In the genomic region with DNA sequence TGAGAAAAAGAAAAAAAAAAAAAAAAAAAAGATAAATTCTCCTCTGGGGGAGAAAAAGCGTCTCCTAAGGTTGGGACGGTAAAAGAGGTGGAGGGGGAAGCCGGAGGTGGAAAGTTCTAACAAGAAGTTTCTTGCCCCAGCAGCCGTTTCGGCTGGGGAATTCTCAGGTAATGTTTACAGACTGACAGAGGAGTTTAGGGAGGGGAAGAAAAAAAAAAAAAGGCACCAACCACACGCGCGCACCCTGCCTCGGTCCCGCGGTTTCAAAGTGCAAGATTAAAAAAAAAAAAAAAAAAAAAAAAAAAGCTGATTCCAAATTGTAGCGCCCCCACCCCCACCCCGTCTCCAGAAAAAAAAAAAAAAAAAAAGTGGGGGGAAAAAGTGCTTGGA, we compare ENCODE assay signal across 8 cellular contexts.
DNase-seq lines count a peak whose midpoint lies in the region; ATAC-seq and TF ChIP-seq lines count a peak whose summit lies in the region.

No MANE protein-coding gene starts in this region.

- H3K4me3 ChIP-seq in muscle layer of colon (ENCODE audit: low read depth in 1 of 2, low read length in 2 of 2): peak overlapping the region; percentile 59 to 82

- peak overlapping the region; percentile 99 for H3K27ac ChIP-seq in RWPE1
- H3K27ac ChIP-seq in caudate nucleus (ENCODE audit: low read depth, low read length): peak overlapping the region; percentile 93
- peak overlapping the region; percentile 97 for H3K27ac ChIP-seq in muscle layer of colon (ENCODE audit: low read depth, low read length)

- H3K9ac ChIP-seq in muscle layer of colon (ENCODE audit: low read length): peak overlapping the region; percentile 88

- no peak for TF ChIP-seq CTCF in RWPE1 (conservative IDR thresholded peaks at IDR 0.05; ENCODE audit: low read depth)

- POLR2A ChIA-PET in RWPE1 (lab: Yijun Ruan, JAX; ENCODE audit: low non-redundant PET): interaction anchor here (0.6 kb wide), 2 partner anchors 131 to 143 kb away, joined by 6 to 9 read pairs; no protein-coding TSS in a partner anchor

- ATAC-seq in GM19351 (IDR thresholded peaks at IDR 0.05; ENCODE audit: unreplicated experiment): no peak
- ATAC-seq in HG02885 (IDR thresholded peaks at IDR 0.05; ENCODE audit: poor library complexity, unreplicated experiment): no peak
- ATAC-seq in GM18520 (IDR thresholded peaks at IDR 0.05; ENCODE audit: unreplicated experiment): no peak
- ATAC-seq in GM21515 (IDR thresholded peaks at IDR 0.05; ENCODE audit: unreplicated experiment): no peak

- DNase-seq in COLO668 (lab: John Stamatoyannopoulos, UW; ENCODE audit: unreplicated experiment): peak; percentile 40
- peak; percentile 54 for DNase-seq in RWPE1 (ENCODE audit: low spot score)
- no peak for DNase-seq in caudate nucleus (lab: John Stamatoyannopoulos, UW)

- peaks cover 60% of the 10 kb centered on the region for H3K4me1 ChIP-seq in muscle layer of colon (ENCODE audit: insufficient read depth, low read length)

- no peaks in the 10 kb centered on the region for H3K27me3 ChIP-seq in muscle layer of colon (ENCODE audit: control insufficient read depth in 1 of 2, insufficient read depth in 2 of 2, low read length in 2 of 2)

- no peaks in the 10 kb centered on the region for H3K9me3 ChIP-seq in muscle layer of colon (ENCODE audit: low read length)

- peaks cover 12% of the 10 kb centered on the region for H3K36me3 ChIP-seq in muscle layer of colon (ENCODE audit: insufficient read depth, low read length)

- CTCF ChIA-PET in RWPE1 (lab: Yijun Ruan, JAX): interaction anchor here (0.6 to 1.0 kb wide), 2 partner anchors 140 to 179 kb away, joined by 3 read pairs; no protein-coding TSS in a partner anchor

Comparison
In these comparisons a context has a peak if more than half of its experiments do, and no peak if none do; other contexts are left out.
1. DNase-seq: peak in COLO668 (single experiment) and RWPE1 (single experiment); none in caudate nucleus (0 of 61).
2. Peak in every context shown above with its lines, with median percentiles within 50 percentile points of each other: H3K27ac ChIP-seq.